Comparison of ENCODE assay signal across 7 cellular contexts in genomic region chr1:197915797-197916686, GRCh38. TPM values are rescaled to one million over a fixed set of nuclear protein-coding genes. Genes with fewer than 3 reads are reported as not detected.
DNase-seq lines count a peak whose midpoint lies in the region; ATAC-seq, FAIRE-seq and TF ChIP-seq lines count a peak whose summit lies in the region.

No MANE protein-coding gene starts in this region.

- no peak overlapping the region for H2BK15ac ChIP-seq in H1 (ENCODE audit: low read length)

- peaks cover 15 to 59% (median 32%) of the 10 kb centered on the region in 4 experiments for H3K4me1 ChIP-seq in H1 (replicated peaks in 1 of 4; ENCODE audit: control insufficient read depth in 3 of 4, insufficient read depth in 4 of 4, low read length in 3 of 4)

- FAIRE-seq in H1 (lab: Jason Lieb, UNC) = no peak

- H3K79me1 ChIP-seq in H1 (ENCODE audit: low read depth, low read length) = no peaks in the 10 kb centered on the region

- H3K4ac ChIP-seq in H1 (replicated peaks; ENCODE audit: insufficient read length, low read depth, low read length) = no peak overlapping the region

- no peak overlapping the region for H2BK120ac ChIP-seq in H1 (replicated peaks; ENCODE audit: low read depth, low read length)

- TF ChIP-seq RAD21 in H1 (IDR thresholded peaks at IDR 0.05 in 1 of 2, conservative IDR thresholded peaks at IDR 0.05 in 1 of 2; ENCODE audit: low read depth in 2 of 2, low read length in 2 of 2) = peak; percentile 52 to 61

- H4K5ac ChIP-seq in H1 (ENCODE audit: insufficient read length, low read depth, low read length) = no peak overlapping the region

- 2% methylated on average over 49 of the region's 49 CpGs; no CpG with 5 or more reads in 1 of the 2 experiments for WGBS in H1 (ENCODE audit: extremely low coverage in 1 of 2, insufficient coverage in 1 of 2, insufficient read length in 1 of 2, insufficient replicate concordance in 2 of 2, low coverage in 1 of 2, low lambda C conversion rate in 2 of 2, missing lambda C conversion rate in 1 of 2), 2 experiments

- ATAC-seq in HG03175 (IDR thresholded peaks at IDR 0.05; ENCODE audit: unreplicated experiment) = no peak

- H2BK20ac ChIP-seq in H1 (ENCODE audit: low read length) = no peak overlapping the region

- H3K9ac ChIP-seq in H1 (replicated peaks in 1 of 4; ENCODE audit: extremely low read depth in 1 of 4, low read depth in 3 of 4, low read length in 3 of 4) = no peak overlapping the region

- H2AFZ ChIP-seq in H1 (ENCODE audit: low read length) = no peak overlapping the region

- no peak overlapping the region for H4K8ac ChIP-seq in H1 (ENCODE audit: extremely low read depth, insufficient read depth, low read length)

- TF ChIP-seq EP300 in H1 (IDR thresholded peaks at IDR 0.05; ENCODE audit: borderline replicate concordance in 1 of 2, low read depth in 2 of 2, low read length in 2 of 2) = no peak

- peaks cover 7 to 12% of the 10 kb centered on the region in 2 experiments for H4K20me1 ChIP-seq in H1 (replicated peaks in 1 of 2; ENCODE audit: control insufficient read depth in 1 of 2, insufficient read depth in 2 of 2, low read length in 2 of 2)

- DNase-seq in EL (peak; percentile 91), LoVo (ENCODE audit: low spot score) (peak; percentile 82), SKM-1 (lab: John Stamatoyannopoulos, UW; ENCODE audit: unreplicated experiment) (peak; percentile 18), H1 (ENCODE audit: low read depth in 1 of 2, low spot score in 2 of 2) (peak in 1 of 2 experiments; percentile 83), myocyte (ENCODE audit: low read depth) (peak; percentile 79), NCI-H187 treated with DMSO at 0.1 percent for 48 hours (lab: John Stamatoyannopoulos, UW) (no peak)

- H2BK5ac ChIP-seq in H1 (ENCODE audit: low read depth, low read length) = no peak overlapping the region

- no peak overlapping the region for H2AK5ac ChIP-seq in H1 (ENCODE audit: low read depth, low read length)

- H3K4me3 ChIP-seq in H1 (ENCODE audit: extremely low read depth in 1 of 4, insufficient read depth in 2 of 4, low read depth in 3 of 4, low read length in 4 of 4) = peak overlapping the region; percentile 3 to 55 (median 31); a peak in 6 of 8 replicates

- H3K18ac ChIP-seq in H1 (ENCODE audit: extremely low read depth, low read length) = no peak overlapping the region

- H3K23me2 ChIP-seq in H1 (ENCODE audit: low read depth, low read length) = peaks cover 4% of the 10 kb centered on the region

- H3K27ac ChIP-seq in H1 (ENCODE audit: low read depth, low read length) = no peak overlapping the region

- no peak overlapping the region for H2BK12ac ChIP-seq in H1 (ENCODE audit: low read depth, low read length)

- H3K56ac ChIP-seq in H1 (replicated peaks; ENCODE audit: insufficient read length, low read depth, low read length) = no peak overlapping the region

- CTCF ChIA-PET in H1 (lab: Charles Lee; ENCODE audit: partially characterized antibody) = interaction anchor here (0.7 to 6.4 kb wide), 32 partner anchors 8 to 552 kb away, joined by 3 to 112 read pairs (median 4); partner anchors contain the start of gene C1orf53

- peaks cover 98 to 100% (median 99%) of the 10 kb centered on the region in 4 experiments for H3K27me3 ChIP-seq in H1 (replicated peaks in 1 of 4; ENCODE audit: control insufficient read depth in 3 of 4, extremely low read depth in 1 of 4, insufficient read depth in 3 of 4, low read length in 3 of 4)

- no peaks in the 10 kb centered on the region for H3K9me3 ChIP-seq in H1 (ENCODE audit: insufficient read depth in 2 of 2, low read depth in 1 of 2, low read length in 1 of 2)

- no peak for TF ChIP-seq POLR2A in H1 (IDR thresholded peaks at IDR 0.05; ENCODE audit: control extremely low read depth in 1 of 2, low read depth in 2 of 2, low read length in 2 of 2)

- H3K79me2 ChIP-seq in H1 (ENCODE audit: control insufficient read depth in 1 of 2, insufficient read depth in 2 of 2, low read length in 2 of 2) = no peaks in the 10 kb centered on the region

- peak; percentile 57 to 69 (median 57) for TF ChIP-seq CTCF in H1 (IDR thresholded peaks at IDR 0.05; ENCODE audit: control extremely low read depth in 1 of 3, insufficient read depth in 1 of 3, low read depth in 1 of 3, low read length in 3 of 3)

- no peak overlapping the region for H3K23ac ChIP-seq in H1 (ENCODE audit: insufficient read length)

- H4K91ac ChIP-seq in H1 (replicated peaks; ENCODE audit: insufficient read length, low read length) = no peak overlapping the region

- H3K36me3 ChIP-seq in H1 (ENCODE audit: control insufficient read depth in 2 of 4, insufficient read depth in 4 of 4, low read length in 3 of 4) = peaks cover 0 to 2% (median 0%) of the 10 kb centered on the region in 4 experiments; a peak in 1 of 8 replicates

- H3K14ac ChIP-seq in H1 (ENCODE audit: insufficient read length) = no peak overlapping the region

- POLR2A ChIA-PET in H1 (lab: Charles Lee; ENCODE audit: partially characterized antibody) = interaction anchor here (1.2 to 3.5 kb wide), 4 partner anchors 11 to 25 kb away, joined by 4 to 27 read pairs (median 4); partner anchors contain the start of gene C1orf53

- peak overlapping the region; percentile 65 to 73 for H3K4me2 ChIP-seq in H1 (ENCODE audit: insufficient read depth in 1 of 2, low read depth in 2 of 2, low read length in 2 of 2)

TF ChIP-seq in H1, 55 proteins besides CTCF, POLR2A, EP300 and RAD21 (continues in another document):
- TF ChIP-seq ASH2L (IDR thresholded peaks at IDR 0.05; ENCODE audit: low read length) (no peak), SP2 (IDR thresholded peaks at IDR 0.05; ENCODE audit: low read length) (no peak), SUZ12 (IDR thresholded peaks at IDR 0.05; ENCODE audit: low read length) (peak; percentile 86), EZH2 (IDR thresholded peaks at IDR 0.05; ENCODE audit: low read depth, low read length, severe bottlenecking) (peak; percentile 91), GABPA (IDR thresholded peaks at IDR 0.05; ENCODE audit: borderline replicate concordance, insufficient read depth, low read length) (no peak), JUN (IDR thresholded peaks at IDR 0.05; ENCODE audit: low read depth, low read length) (no peak), CBX8 (IDR thresholded peaks at IDR 0.05; ENCODE audit: borderline replicate concordance, low read depth, low read length) (peak; percentile 27; the same call in 1 of the 2 replicates), TBP (IDR thresholded peaks at IDR 0.05; ENCODE audit: low read depth, low read length) (no peak), SP1 (IDR thresholded peaks at IDR 0.05; ENCODE audit: low read depth, low read length) (0 out of 2 replicates have a peak, but pooled peaks have one; percentile 7), EGR1 (IDR thresholded peaks at IDR 0.05; ENCODE audit: borderline replicate concordance, low read depth, low read length) (peak; percentile 65; the same call in 1 of the 2 replicates), POLR2AphosphoS5 (IDR thresholded peaks at IDR 0.05; ENCODE audit: low read depth, low read length) (no peak), CHD2 (IDR thresholded peaks at IDR 0.05; ENCODE audit: low read length) (no peak), KDM4A (IDR thresholded peaks at IDR 0.05; ENCODE audit: low read depth, low read length, severe bottlenecking) (peak; percentile 43), RBBP5 (IDR thresholded peaks at IDR 0.05; ENCODE audit: borderline replicate concordance, low read depth, low read length) (no peak), JUND (IDR thresholded peaks at IDR 0.05; ENCODE audit: low read length) (no peak), NANOG (IDR thresholded peaks at IDR 0.05; ENCODE audit: insufficient read depth, low read depth, low read length, poor library complexity, severe bottlenecking) (no peak), SIN3A (conservative IDR thresholded peaks at IDR 0.05 in 1 of 2, IDR thresholded peaks at IDR 0.05 in 1 of 2; ENCODE audit: low read depth in 1 of 2, low read length in 2 of 2) (no peak), SP4 (IDR thresholded peaks at IDR 0.05; ENCODE audit: low read length) (no peak)
- TF ChIP-seq, protein P1, sequence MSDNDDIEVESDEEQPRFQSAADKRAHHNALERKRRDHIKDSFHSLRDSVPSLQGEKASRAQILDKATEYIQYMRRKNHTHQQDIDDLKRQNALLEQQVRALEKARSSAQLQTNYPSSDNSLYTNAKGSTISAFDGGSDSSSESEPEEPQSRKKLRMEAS (IDR thresholded peaks at IDR 0.05) = 0 out of 2 replicates have a peak, but pooled peaks have one; percentile 19
- TF ChIP-seq, protein P2, sequence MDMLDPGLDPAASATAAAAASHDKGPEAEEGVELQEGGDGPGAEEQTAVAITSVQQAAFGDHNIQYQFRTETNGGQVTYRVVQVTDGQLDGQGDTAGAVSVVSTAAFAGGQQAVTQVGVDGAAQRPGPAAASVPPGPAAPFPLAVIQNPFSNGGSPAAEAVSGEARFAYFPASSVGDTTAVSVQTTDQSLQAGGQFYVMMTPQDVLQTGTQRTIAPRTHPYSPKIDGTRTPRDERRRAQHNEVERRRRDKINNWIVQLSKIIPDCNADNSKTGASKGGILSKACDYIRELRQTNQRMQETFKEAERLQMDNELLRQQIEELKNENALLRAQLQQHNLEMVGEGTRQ (IDR thresholded peaks at IDR 0.05; ENCODE audit: low read length) = no peak

RNA-seq across cellular contexts. Expression of gene LHX9, which starts 1.1 kb away (rescaled TPM):
- total RNA-seq in H1 (2021; fragmentation: NEBNext Ultra II Directional; extraction: Animal tissue kit (Norgen Biotek cat#: 25700)) = not detected in 2 replicates
- not detected in 2 replicates for polyA plus RNA-seq in H1 (2011; rRNA removed)
- not detected for polyA plus RNA-seq in H1 (2011; cell fraction: cytosol; rRNA removed)
- not detected for polyA plus RNA-seq in H1 (2011; cell fraction: nucleus; rRNA removed)
- not detected in 4 replicates for polyA plus RNA-seq in H1 (2012, experiment 1 of 2)
- not detected for polyA plus RNA-seq in H1 (2012, experiment 2 of 2)
- under 0.01 TPM for polyA plus RNA-seq in H1 (2013, experiment 1 of 2)
- polyA plus RNA-seq in H1 (2013, experiment 2 of 2) = 0.02 TPM
- not detected in 2 replicates for polyA minus RNA-seq in H1 (2011; rRNA and poly(A)+ RNA removed)
- polyA minus RNA-seq in H1 (2011; cell fraction: cytosol; rRNA and poly(A)+ RNA removed) = not detected
- not detected for polyA minus RNA-seq in H1 (2011; cell fraction: nucleus; rRNA and poly(A)+ RNA removed)
- total RNA-seq in myocyte = 0.03 and 0.21 TPM in 2 replicates
- 0.30 TPM for polyA plus RNA-seq in myocyte (2012)

RNA-seq across cellular contexts. Expression of gene C1orf53, which starts 13.6 kb away (rescaled TPM):
- total RNA-seq in H1 (2021; fragmentation: NEBNext Ultra II Directional; extraction: Animal tissue kit (Norgen Biotek cat#: 25700)) = 0.56 and 0.80 TPM in 2 replicates
- polyA plus RNA-seq in H1 (2011; rRNA removed) = 1.3 and 1.8 TPM in 2 replicates
- polyA plus RNA-seq in H1 (2011; cell fraction: cytosol; rRNA removed) = 1.2 TPM
- polyA plus RNA-seq in H1 (2011; cell fraction: nucleus; rRNA removed) = 0.91 TPM
- 0.92 to 1.1 TPM (median 0.95 TPM) in 3 of 4 replicates, not detected in the other for polyA plus RNA-seq in H1 (2012, experiment 1 of 2)
- 2.7 TPM for polyA plus RNA-seq in H1 (2012, experiment 2 of 2)
- polyA plus RNA-seq in H1 (2013, experiment 1 of 2) = 1.8 TPM
- 1.4 TPM for polyA plus RNA-seq in H1 (2013, experiment 2 of 2)
- 0.63 TPM in 1 of 2 replicates, not detected in the other for polyA minus RNA-seq in H1 (2011; rRNA and poly(A)+ RNA removed)
- not detected for polyA minus RNA-seq in H1 (2011; cell fraction: cytosol; rRNA and poly(A)+ RNA removed)
- not detected for polyA minus RNA-seq in H1 (2011; cell fraction: nucleus; rRNA and poly(A)+ RNA removed)
- total RNA-seq in myocyte = 12.4 and 12.6 TPM in 2 replicates
- 8.7 TPM for polyA plus RNA-seq in myocyte (2012)
